1 cellular context compared by ENCODE assay signal in the genomic region with DNA sequence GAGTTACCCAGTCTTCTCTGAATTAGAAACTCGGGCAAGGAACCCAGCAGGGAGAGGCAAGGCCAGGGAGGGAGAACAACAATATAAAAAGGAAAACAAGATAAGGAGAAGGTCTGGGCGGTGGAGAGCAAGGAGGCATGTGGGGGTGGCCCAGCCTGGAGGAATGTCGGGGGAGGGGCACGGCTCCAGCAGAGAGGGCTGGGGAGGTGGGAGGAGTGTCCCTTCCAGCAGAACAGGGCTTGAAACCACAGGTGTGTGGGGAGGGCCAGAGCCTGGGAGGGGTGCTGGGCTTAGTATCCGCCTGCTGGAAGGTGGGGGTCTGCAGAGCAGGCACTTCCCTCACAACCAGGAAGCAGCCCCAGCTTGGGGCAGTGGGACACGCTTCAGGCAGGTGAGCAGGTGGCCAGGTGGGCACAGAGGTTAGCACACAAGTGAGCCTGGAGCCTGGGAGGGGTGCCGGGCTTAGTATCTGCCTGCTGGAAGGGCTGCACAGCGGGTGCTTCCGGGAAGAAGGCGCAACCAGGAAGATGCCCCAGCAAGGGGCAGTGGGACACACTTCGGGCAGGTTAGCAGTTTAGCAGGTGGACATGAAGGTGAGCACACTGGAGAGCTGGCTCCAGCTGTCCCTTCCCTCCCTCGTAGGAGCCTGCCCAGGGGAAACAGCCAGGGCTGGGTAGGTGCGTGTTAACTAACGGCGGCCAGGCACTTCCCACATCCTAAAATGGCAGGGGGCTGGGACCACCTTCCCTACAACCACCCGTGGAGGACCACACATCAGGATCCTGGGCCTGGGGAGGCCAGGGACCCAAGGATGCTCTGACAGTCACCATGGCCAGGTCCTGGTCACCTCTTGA.
TF ChIP-seq lines count a peak whose summit lies in the region.

No MANE protein-coding gene starts in this region.

TF ChIP-seq in WTC11, 78 proteins besides CTCF, POLR2A, EP300 and RAD21 (continued from another document):
- TF ChIP-seq, protein P1, sequence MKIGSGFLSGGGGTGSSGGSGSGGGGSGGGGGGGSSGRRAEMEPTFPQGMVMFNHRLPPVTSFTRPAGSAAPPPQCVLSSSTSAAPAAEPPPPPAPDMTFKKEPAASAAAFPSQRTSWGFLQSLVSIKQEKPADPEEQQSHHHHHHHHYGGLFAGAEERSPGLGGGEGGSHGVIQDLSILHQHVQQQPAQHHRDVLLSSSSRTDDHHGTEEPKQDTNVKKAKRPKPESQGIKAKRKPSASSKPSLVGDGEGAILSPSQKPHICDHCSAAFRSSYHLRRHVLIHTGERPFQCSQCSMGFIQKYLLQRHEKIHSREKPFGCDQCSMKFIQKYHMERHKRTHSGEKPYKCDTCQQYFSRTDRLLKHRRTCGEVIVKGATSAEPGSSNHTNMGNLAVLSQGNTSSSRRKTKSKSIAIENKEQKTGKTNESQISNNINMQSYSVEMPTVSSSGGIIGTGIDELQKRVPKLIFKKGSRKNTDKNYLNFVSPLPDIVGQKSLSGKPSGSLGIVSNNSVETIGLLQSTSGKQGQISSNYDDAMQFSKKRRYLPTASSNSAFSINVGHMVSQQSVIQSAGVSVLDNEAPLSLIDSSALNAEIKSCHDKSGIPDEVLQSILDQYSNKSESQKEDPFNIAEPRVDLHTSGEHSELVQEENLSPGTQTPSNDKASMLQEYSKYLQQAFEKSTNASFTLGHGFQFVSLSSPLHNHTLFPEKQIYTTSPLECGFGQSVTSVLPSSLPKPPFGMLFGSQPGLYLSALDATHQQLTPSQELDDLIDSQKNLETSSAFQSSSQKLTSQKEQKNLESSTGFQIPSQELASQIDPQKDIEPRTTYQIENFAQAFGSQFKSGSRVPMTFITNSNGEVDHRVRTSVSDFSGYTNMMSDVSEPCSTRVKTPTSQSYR (CRISPR knock-in tag; IDR thresholded peaks at IDR 0.05): peak; percentile 59
- TF ChIP-seq SP1 (CRISPR knock-in tag; conservative IDR thresholded peaks at IDR 0.05) (peak; percentile 51), EMX1 (CRISPR knock-in tag; IDR thresholded peaks at IDR 0.05) (no peak), ZNF396 (CRISPR knock-in tag; IDR thresholded peaks at IDR 0.05; ENCODE audit: borderline replicate concordance) (no peak)
- TF ChIP-seq, protein P2, sequence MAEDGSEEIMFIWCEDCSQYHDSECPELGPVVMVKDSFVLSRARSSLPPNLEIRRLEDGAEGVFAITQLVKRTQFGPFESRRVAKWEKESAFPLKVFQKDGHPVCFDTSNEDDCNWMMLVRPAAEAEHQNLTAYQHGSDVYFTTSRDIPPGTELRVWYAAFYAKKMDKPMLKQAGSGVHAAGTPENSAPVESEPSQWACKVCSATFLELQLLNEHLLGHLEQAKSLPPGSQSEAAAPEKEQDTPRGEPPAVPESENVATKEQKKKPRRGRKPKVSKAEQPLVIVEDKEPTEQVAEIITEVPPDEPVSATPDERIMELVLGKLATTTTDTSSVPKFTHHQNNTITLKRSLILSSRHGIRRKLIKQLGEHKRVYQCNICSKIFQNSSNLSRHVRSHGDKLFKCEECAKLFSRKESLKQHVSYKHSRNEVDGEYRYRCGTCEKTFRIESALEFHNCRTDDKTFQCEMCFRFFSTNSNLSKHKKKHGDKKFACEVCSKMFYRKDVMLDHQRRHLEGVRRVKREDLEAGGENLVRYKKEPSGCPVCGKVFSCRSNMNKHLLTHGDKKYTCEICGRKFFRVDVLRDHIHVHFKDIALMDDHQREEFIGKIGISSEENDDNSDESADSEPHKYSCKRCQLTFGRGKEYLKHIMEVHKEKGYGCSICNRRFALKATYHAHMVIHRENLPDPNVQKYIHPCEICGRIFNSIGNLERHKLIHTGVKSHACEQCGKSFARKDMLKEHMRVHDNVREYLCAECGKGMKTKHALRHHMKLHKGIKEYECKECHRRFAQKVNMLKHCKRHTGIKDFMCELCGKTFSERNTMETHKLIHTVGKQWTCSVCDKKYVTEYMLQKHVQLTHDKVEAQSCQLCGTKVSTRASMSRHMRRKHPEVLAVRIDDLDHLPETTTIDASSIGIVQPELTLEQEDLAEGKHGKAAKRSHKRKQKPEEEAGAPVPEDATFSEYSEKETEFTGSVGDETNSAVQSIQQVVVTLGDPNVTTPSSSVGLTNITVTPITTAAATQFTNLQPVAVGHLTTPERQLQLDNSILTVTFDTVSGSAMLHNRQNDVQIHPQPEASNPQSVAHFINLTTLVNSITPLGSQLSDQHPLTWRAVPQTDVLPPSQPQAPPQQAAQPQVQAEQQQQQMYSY (CRISPR knock-in tag; IDR thresholded peaks at IDR 0.05): no peak
